ENCODE assay signal across 8 cellular contexts in genomic region chr21:33325222-33326067, GRCh38. TPM values are rescaled to one million over a fixed set of nuclear protein-coding genes. Genes with fewer than 3 reads are reported as not detected.
DNase-seq lines count a peak whose midpoint lies in the region; ATAC-seq and TF ChIP-seq lines count a peak whose summit lies in the region.

No MANE protein-coding gene starts in this region.

- no peaks in the 10 kb centered on the region for H3K27me3 ChIP-seq in dorsolateral prefrontal cortex
- no peaks in the 10 kb centered on the region for H3K27me3 ChIP-seq in lower lobe of right lung (ENCODE audit: low read depth)

- CTCF ChIA-PET in activated CD4-positive, alpha-beta T cell treated with anti-CD3 and anti-CD28 coated beads for 36 hours (lab: Charles Lee): interaction anchor here (0.5 to 2.2 kb wide), 25 partner anchors 14 to 155 kb away, joined by 3 to 19 read pairs (median 4); partner anchors contain the start of genes IL10RB and TMEM50B

- peaks cover 40% of the 10 kb centered on the region for H3K4me1 Mint-ChIP-seq in activated CD4-positive, alpha-beta T cell treated with anti-CD3 and anti-CD28 coated beads for 36 hours

- H3K36me3 Mint-ChIP-seq in activated CD4-positive, alpha-beta T cell treated with anti-CD3 and anti-CD28 coated beads for 36 hours (ENCODE audit: low read depth): peaks cover 9% of the 10 kb centered on the region

- intact Hi-C loops in activated CD4-positive, alpha-beta T cell treated with anti-CD3 and anti-CD28 coated beads for 36 hours (cut with DNase I, micrococcal nuclease): loop anchor here (1.0 to 10.0 kb wide), 10 partner anchors 36 to 551 kb away; partner anchors contain the start of genes IL10RB (in 2 of the 2), CRYZL1 (in 1 of the 2), DONSON (in 1 of the 2) and PAXBP1 (in 1 of the 2)
- intact Hi-C loops in dorsolateral prefrontal cortex (cut with DNase I) (loop anchor here (2.0 to 5.0 kb wide), 2 partner anchors 93 to 127 kb away; no protein-coding TSS in a partner anchor), lower lobe of right lung (cut with DNase I) (no loop called here)

- H3K9me3 Mint-ChIP-seq in activated CD4-positive, alpha-beta T cell treated with anti-CD3 and anti-CD28 coated beads for 36 hours (ENCODE audit: low read depth): no peaks in the 10 kb centered on the region

- H3K27me3 Mint-ChIP-seq in activated CD4-positive, alpha-beta T cell treated with anti-CD3 and anti-CD28 coated beads for 36 hours: no peaks in the 10 kb centered on the region

- ATAC-seq in HG02885 (IDR thresholded peaks at IDR 0.05; ENCODE audit: poor library complexity, unreplicated experiment) (peak; percentile 41), lower lobe of right lung (peak; percentile 78 to 82)
- ATAC-seq in activated CD4-positive, alpha-beta T cell treated with anti-CD3 and anti-CD28 coated beads for 36 hours: peak; percentile 63

- DNase-seq in SHP77 (lab: John Stamatoyannopoulos, UW) (peak; percentile 8 to 38), SHP77 treated with DMSO at 0.1 percent for 48 hours (lab: John Stamatoyannopoulos, UW) (no peak), NCI-H2029 treated with DMSO at 0.1 percent for 48 hours (lab: John Stamatoyannopoulos, UW) (peak; percentile 28), dorsolateral prefrontal cortex (peak in 9 of 10 donors; percentile 46 to 66 (median 60)), lower lobe of right lung (peak; percentile 85)
- DNase-seq in activated CD4-positive, alpha-beta T cell treated with anti-CD3 and anti-CD28 coated beads for 36 hours: peak; percentile 86
- peak; percentile 51 to 65 (median 55) for DNase-seq in stimulated activated CD4-positive, alpha-beta T cell treated with anti-CD3 and anti-CD28 coated beads, TNF-alpha, amount 100 ng/mL, for 24 hours (ENCODE audit: low read depth in 3 of 3)

- H3K27ac ChIP-seq in dorsolateral prefrontal cortex: peak overlapping the region; percentile 87 to 100 (median 98)
- H3K27ac ChIP-seq in lower lobe of right lung: peak overlapping the region; percentile 100

- peaks cover 31% of the 10 kb centered on the region for H3K4me1 ChIP-seq in lower lobe of right lung

- H3K4me3 Mint-ChIP-seq in activated CD4-positive, alpha-beta T cell treated with anti-CD3 and anti-CD28 coated beads for 36 hours: no peak overlapping the region

- H3K27ac Mint-ChIP-seq in activated CD4-positive, alpha-beta T cell treated with anti-CD3 and anti-CD28 coated beads for 36 hours: no peak overlapping the region

- H3K4me3 ChIP-seq in dorsolateral prefrontal cortex (peak overlapping the region; percentile 67 to 100 (median 94)), lower lobe of right lung (peak overlapping the region; percentile 99)

- H3K9me3 ChIP-seq in lower lobe of right lung: no peaks in the 10 kb centered on the region

- POLR2A ChIA-PET in activated CD4-positive, alpha-beta T cell treated with anti-CD3 and anti-CD28 coated beads for 36 hours (lab: Charles Lee): interaction anchor here (0.6 to 2.1 kb wide), 18 partner anchors 26 to 933 kb away, joined by 3 to 20 read pairs (median 4); partner anchors contain the start of genes DNAJC28, IL10RB, SYNJ1 and TMEM50B

- no peaks in the 10 kb centered on the region for H3K36me3 ChIP-seq in lower lobe of right lung

- TF ChIP-seq CTCF in dorsolateral prefrontal cortex (IDR thresholded peaks at IDR 0.05 in 54 of 56, conservative IDR thresholded peaks at IDR 0.05 in 2 of 56; ENCODE audit: low read depth in 1 of 56, partially characterized antibody in 56 of 56) (no peak), lower lobe of right lung (IDR thresholded peaks at IDR 0.05) (no peak)

RNA-seq across cellular contexts. Expression of gene IFNAR1, which starts 0.7 kb away (rescaled TPM):
- 10 to 100 TPM; 21.8 to 29.6 TPM for total RNA-seq in activated CD4-positive, alpha-beta T cell treated with anti-CD3 and anti-CD28 coated beads for 36 hours
- total RNA-seq in dorsolateral prefrontal cortex (10 to 100 TPM; 35.7 to 70.9 (median 47.8) TPM), lower lobe of right lung (64.5 TPM)

RNA-seq across cellular contexts. Expression of gene IL10RB, which starts 59.3 kb away (rescaled TPM):
- total RNA-seq in activated CD4-positive, alpha-beta T cell treated with anti-CD3 and anti-CD28 coated beads for 36 hours: 10 to 100 TPM; 22.8 to 25.0 TPM
- total RNA-seq in dorsolateral prefrontal cortex (10 to 100 TPM in 71 of 120 experiments, 1 to 10 TPM in 49; 5.8 to 19.1 (median 10.6) TPM), lower lobe of right lung (49.1 TPM)
